ENCODE assay signal across 8 cellular contexts in genomic region chr3:10008588-10009344, GRCh38. TPM values are rescaled to one million over a fixed set of nuclear protein-coding genes. Genes with fewer than 3 reads are reported as not detected.
DNase-seq lines count a peak whose midpoint lies in the region; ATAC-seq and TF ChIP-seq lines count a peak whose summit lies in the region.

No MANE protein-coding gene starts in this region.

- H3K9me3 ChIP-seq in CD8-positive, alpha-beta memory T cell (ENCODE audit: low read length) = no peaks in the 10 kb centered on the region
- H3K9me3 ChIP-seq in right cardiac atrium (ENCODE audit: control insufficient read depth, low read length) = no peaks in the 10 kb centered on the region
- H3K9me3 ChIP-seq in psoas muscle = no peaks in the 10 kb centered on the region
- H3K9me3 ChIP-seq in uterus = no peaks in the 10 kb centered on the region

- H3K27ac ChIP-seq in CD8-positive, alpha-beta memory T cell (ENCODE audit: low read depth, low read length) = peak overlapping the region; percentile 38
- H3K27ac ChIP-seq in right cardiac atrium (ENCODE audit: low read length) = no peak overlapping the region
- H3K27ac ChIP-seq in psoas muscle = peak overlapping the region; percentile 77
- H3K27ac ChIP-seq in uterus = peak overlapping the region; percentile 46 to 49

- peaks cover 3 to 5% of the 10 kb centered on the region in 2 donors for H3K27me3 Mint-ChIP-seq in CD8-positive, alpha-beta memory T cell
- H3K27me3 Mint-ChIP-seq in IgD-negative memory B cell = peaks cover 2% of the 10 kb centered on the region
- H3K27me3 Mint-ChIP-seq in T-helper 2 cell treated with Interferon-gamma antibody and Interleukin-4, amounts not matched to agents 5 μg/mL and 100 μg/mL, for 36 hours (ENCODE audit: low read depth) = no peaks in the 10 kb centered on the region

- ATAC-seq in GM21390 (IDR thresholded peaks at IDR 0.05; ENCODE audit: unreplicated experiment) = peak; percentile 73
- ATAC-seq in right cardiac atrium = peak; percentile 83 to 89
- peak; percentile 71 to 84 (median 78) for ATAC-seq in psoas muscle

- no peaks in the 10 kb centered on the region for H3K36me3 ChIP-seq in CD8-positive, alpha-beta memory T cell (ENCODE audit: insufficient read depth, low read length)
- H3K36me3 ChIP-seq in psoas muscle (ENCODE audit: insufficient read depth in 1 of 2, low read depth in 1 of 2) = no peaks in the 10 kb centered on the region
- H3K36me3 ChIP-seq in uterus = no peaks in the 10 kb centered on the region

- H3K4me3 Mint-ChIP-seq in CD8-positive, alpha-beta memory T cell = peak overlapping the region; percentile 70 to 93 (median 76)
- H3K4me3 Mint-ChIP-seq in IgD-negative memory B cell = peak overlapping the region; percentile 68 to 94 (median 88)
- H3K4me3 Mint-ChIP-seq in T-helper 2 cell treated with Interferon-gamma antibody and Interleukin-4, amounts not matched to agents 5 μg/mL and 100 μg/mL, for 36 hours = peak overlapping the region; percentile 54

- H3K27ac Mint-ChIP-seq in CD8-positive, alpha-beta memory T cell = peak overlapping the region in 7 of 8 donors; percentile 37 to 90 (median 84)
- H3K27ac Mint-ChIP-seq in IgD-negative memory B cell = peak overlapping the region in 1 of 3 donors; percentile 69
- H3K27ac Mint-ChIP-seq in T-helper 2 cell treated with Interferon-gamma antibody and Interleukin-4, amounts not matched to agents 5 μg/mL and 100 μg/mL, for 36 hours = peak overlapping the region; percentile 41

- no peaks in the 10 kb centered on the region for H3K27me3 ChIP-seq in CD8-positive, alpha-beta memory T cell (ENCODE audit: insufficient read depth, low read length, poor library complexity, severe bottlenecking)
- no peaks in the 10 kb centered on the region for H3K27me3 ChIP-seq in right cardiac atrium (ENCODE audit: control insufficient read depth, insufficient read depth)
- no peaks in the 10 kb centered on the region for H3K27me3 ChIP-seq in psoas muscle (ENCODE audit: insufficient read depth in 3 of 3, low read length in 2 of 3)
- no peaks in the 10 kb centered on the region for H3K27me3 ChIP-seq in uterus

- POLR2A ChIA-PET in CD8-positive, alpha-beta memory T cell (lab: Charles Lee) = interaction anchor here (0.6 kb wide), 1 partner anchor 106 kb away, joined by 4 read pairs; no protein-coding TSS in a partner anchor

- WGBS in right cardiac atrium = 7% methylated on average over 23 of the region's 23 CpGs
- 6 to 10% (median 7%) methylated on average over 17 to 23 of the region's 23 CpGs for WGBS in psoas muscle, 3 donors

- peaks cover 16 to 35% (median 18%) of the 10 kb centered on the region in 3 donors for H3K4me1 Mint-ChIP-seq in CD8-positive, alpha-beta memory T cell
- H3K4me1 Mint-ChIP-seq in IgD-negative memory B cell = peaks cover 11 to 14% (median 12%) of the 10 kb centered on the region in 3 donors
- peaks cover 25% of the 10 kb centered on the region for H3K4me1 Mint-ChIP-seq in T-helper 2 cell treated with Interferon-gamma antibody and Interleukin-4, amounts not matched to agents 5 μg/mL and 100 μg/mL, for 36 hours (ENCODE audit: low read depth)

- DNase-seq in CD8-positive, alpha-beta memory T cell = peak; percentile 72 to 86 (median 83)
- peak; percentile 77 for DNase-seq in T-helper 2 cell treated with Interferon-gamma antibody and Interleukin-4, amounts not matched to agents 5 μg/mL and 100 μg/mL, for 36 hours (ENCODE audit: low spot score)
- DNase-seq in anterior cingulate cortex (lab: John Stamatoyannopoulos, UW) (peak in 54 of 58 donors; percentile 23 to 82 (median 60)), right cardiac atrium (peak; percentile 89 to 97 (median 95)), psoas muscle (peak; percentile 86 to 92), uterus (peak; percentile 87 to 89)

- peak overlapping the region; percentile 78 for H3K4me3 ChIP-seq in CD8-positive, alpha-beta memory T cell (ENCODE audit: low read length)
- H3K4me3 ChIP-seq in right cardiac atrium (ENCODE audit: low read length) (peak overlapping the region; percentile 26), psoas muscle (peak overlapping the region; percentile 81), uterus (peak overlapping the region; percentile 40 to 50)

- peaks cover 18% of the 10 kb centered on the region for H3K4me1 ChIP-seq in CD8-positive, alpha-beta memory T cell (ENCODE audit: insufficient read depth, low read length)
- H3K4me1 ChIP-seq in right cardiac atrium (ENCODE audit: control insufficient read depth, insufficient read depth, low read length) = peaks cover 2% of the 10 kb centered on the region
- peaks cover 23% of the 10 kb centered on the region for H3K4me1 ChIP-seq in psoas muscle
- H3K4me1 ChIP-seq in uterus = peaks cover 0 to 3% of the 10 kb centered on the region in 2 donors

- peak in 1 of 2 donors; percentile 49 for TF ChIP-seq POLR2A in uterus (IDR thresholded peaks at IDR 0.05)

- intact Hi-C loops in right cardiac atrium (cut with DNase I) = no loop called here
- intact Hi-C loops in psoas muscle (cut with DNase I) = no loop called here
- intact Hi-C loops in uterus (cut with DNase I; ENCODE audit: low total_unique reads) = no loop called here

- CTCF ChIA-PET in CD8-positive, alpha-beta memory T cell (lab: Charles Lee) = no interaction called here

- H3K36me3 Mint-ChIP-seq in CD8-positive, alpha-beta memory T cell = no peaks in the 10 kb centered on the region
- no peaks in the 10 kb centered on the region for H3K36me3 Mint-ChIP-seq in IgD-negative memory B cell
- H3K36me3 Mint-ChIP-seq in T-helper 2 cell treated with Interferon-gamma antibody and Interleukin-4, amounts not matched to agents 5 μg/mL and 100 μg/mL, for 36 hours (ENCODE audit: low read depth) = no peaks in the 10 kb centered on the region

- H3K9me3 Mint-ChIP-seq in CD8-positive, alpha-beta memory T cell = no peaks in the 10 kb centered on the region
- no peaks in the 10 kb centered on the region for H3K9me3 Mint-ChIP-seq in IgD-negative memory B cell
- no peaks in the 10 kb centered on the region for H3K9me3 Mint-ChIP-seq in T-helper 2 cell treated with Interferon-gamma antibody and Interleukin-4, amounts not matched to agents 5 μg/mL and 100 μg/mL, for 36 hours

- TF ChIP-seq CTCF in psoas muscle (IDR thresholded peaks at IDR 0.05) (no peak), uterus (IDR thresholded peaks at IDR 0.05) (no peak)

RNA-seq across cellular contexts. Expression of gene FANCD2, which starts 17.5 kb away (rescaled TPM):
- 10 to 100 TPM; 55.9 to 56.2 TPM for total RNA-seq in CD8-positive, alpha-beta memory T cell
- 6.3 TPM for polyA plus RNA-seq in CD8-positive, alpha-beta memory T cell
- polyA plus RNA-seq in IgD-negative memory B cell (15.2 TPM), right cardiac atrium (1.0 TPM), psoas muscle (1 to 10 TPM in 1 of 3 donors, under 1 TPM in 2; 0.08 to 1.0 (median 0.47) TPM)
- total RNA-seq in right cardiac atrium (1 to 10 TPM; 1.1 to 2.6 (median 1.6) TPM), psoas muscle (1 to 10 TPM in 1 of 4 donors, under 1 TPM in 3; 0.39 to 1.0 (median 0.75) TPM), uterus (10 to 100 TPM in 1 of 4 donors, 1 to 10 TPM in 2, not detected in 1; 3.0 to 17.7 (median 3.6) TPM)

RNA-seq across cellular contexts. Expression of gene EMC3, which starts 22.1 kb away (rescaled TPM):
- 10 to 100 TPM; 56.3 to 56.8 TPM for total RNA-seq in CD8-positive, alpha-beta memory T cell
- polyA plus RNA-seq in CD8-positive, alpha-beta memory T cell = 90.9 TPM
- 69.2 TPM for polyA plus RNA-seq in IgD-negative memory B cell
- 10 to 100 TPM; 84.3 to 89.8 (median 87.6) TPM for total RNA-seq in right cardiac atrium
- polyA plus RNA-seq in right cardiac atrium = 85.2 TPM
- total RNA-seq in psoas muscle = 100 to 1,000 TPM; 145 to 266 (median 188) TPM
- polyA plus RNA-seq in psoas muscle = 100 to 1,000 TPM; 171 to 256 (median 198) TPM
- 100 to 1,000 TPM in 1 of 4 donors, 10 to 100 TPM in 2, 1 to 10 TPM in 1; 9.1 to 162 (median 44.0) TPM for total RNA-seq in uterus

RNA-seq across cellular contexts. Expression of gene PRRT3, which starts 56.6 kb away (rescaled TPM):
- total RNA-seq in CD8-positive, alpha-beta memory T cell = 10 to 100 TPM; 12.1 to 12.3 TPM
- polyA plus RNA-seq in CD8-positive, alpha-beta memory T cell = 5.4 TPM
- polyA plus RNA-seq in IgD-negative memory B cell = 2.0 TPM
- total RNA-seq in right cardiac atrium = 1 to 10 TPM; 1.4 to 2.1 (median 1.7) TPM
- polyA plus RNA-seq in right cardiac atrium = 1.2 TPM
- total RNA-seq in psoas muscle = 1 to 10 TPM; 1.3 to 1.9 (median 1.6) TPM
- 1 to 10 TPM in 1 of 3 donors, under 1 TPM in 2; 0.55 to 4.0 (median 0.65) TPM for polyA plus RNA-seq in psoas muscle
- 1 to 10 TPM in 3 of 4 donors, under 1 TPM in 1; 0.51 to 8.2 (median 2.2) TPM for total RNA-seq in uterus

Comparison
In these comparisons a context has a peak if more than half of its experiments do, and no peak if none do; other contexts are left out.
1. H3K4me3 ChIP-seq: peak in every context shown above with its lines; median percentile 81 in psoas muscle; 78 in CD8-positive, alpha-beta memory T cell; 45 in uterus; 26 in right cardiac atrium.